1 cellular context compared by ENCODE assay signal in genomic region chr5:131796793-131797693, GRCh38.
TF ChIP-seq lines count a peak whose summit lies in the region.

Gene FNIP1, minus strand, starts transcription at chr5:131797017. Its CDS starts 96 bp downstream, at chr5:131796921.

TF ChIP-seq in HepG2, 621 proteins besides CTCF, POLR2A, EP300 and RAD21 (continued from another document and continues in another):
- TF ChIP-seq LRRFIP1 (CRISPR knock-in tag; conservative IDR thresholded peaks at IDR 0.05) (no peak), MLX (CRISPR knock-in tag; IDR thresholded peaks at IDR 0.05) (peak; percentile 65), SATB2 (CRISPR knock-in tag; IDR thresholded peaks at IDR 0.05) (no peak), RXRB (CRISPR knock-in tag; IDR thresholded peaks at IDR 0.05; ENCODE audit: borderline replicate concordance) (peak; percentile 76), SMARCE1 (IDR thresholded peaks at IDR 0.05; ENCODE audit: borderline replicate concordance) (no peak), ATF1 (CRISPR knock-in tag; IDR thresholded peaks at IDR 0.05) (no peak), ZNF275 (CRISPR knock-in tag; IDR thresholded peaks at IDR 0.05; ENCODE audit: borderline replicate concordance) (no peak; the same call in 1 of the 2 replicates), ZNF207 (IDR thresholded peaks at IDR 0.05; ENCODE audit: borderline replicate concordance) (no peak), ZFP41 (CRISPR knock-in tag; IDR thresholded peaks at IDR 0.05; ENCODE audit: borderline replicate concordance) (peak; percentile 9; the same call in 1 of the 2 replicates), SALL2 (CRISPR knock-in tag; IDR thresholded peaks at IDR 0.05) (peak; percentile 96), THAP9 (CRISPR knock-in tag; IDR thresholded peaks at IDR 0.05; ENCODE audit: borderline replicate concordance) (peak; percentile 70; the same call in 1 of the 2 replicates), ELF3 (CRISPR knock-in tag; IDR thresholded peaks at IDR 0.05) (peak; percentile 63; the same call in 1 of the 2 replicates), SP4 (CRISPR knock-in tag; IDR thresholded peaks at IDR 0.05) (peak; percentile 90), KLF16 (CRISPR knock-in tag; IDR thresholded peaks at IDR 0.05) (peak in 1 of 2 experiments; percentile 89; a peak in 1 of 4 replicates), BHLHE40 (IDR thresholded peaks at IDR 0.05; ENCODE audit: low read length) (peak; percentile 96), FUBP1 (CRISPR knock-in tag; IDR thresholded peaks at IDR 0.05; ENCODE audit: borderline replicate concordance) (no peak), NFATC3 (CRISPR knock-in tag; IDR thresholded peaks at IDR 0.05) (no peak), ZNF777 (CRISPR knock-in tag; IDR thresholded peaks at IDR 0.05) (peak; percentile 75), HNF1B (CRISPR knock-in tag; IDR thresholded peaks at IDR 0.05) (peak; percentile 88), ZNF567 (CRISPR knock-in tag; IDR thresholded peaks at IDR 0.05; ENCODE audit: borderline replicate concordance) (no peak), NR1H2 (CRISPR knock-in tag; IDR thresholded peaks at IDR 0.05; ENCODE audit: borderline replicate concordance, low read depth) (no peak), ZNF329 (CRISPR knock-in tag; IDR thresholded peaks at IDR 0.05; ENCODE audit: low read depth) (peak; percentile 76; the same call in 1 of the 2 replicates), ZNF772 (CRISPR knock-in tag; IDR thresholded peaks at IDR 0.05) (0 out of 2 replicates have a peak, but pooled peaks have one; percentile 71), GATAD1 (CRISPR knock-in tag; IDR thresholded peaks at IDR 0.05) (peak; percentile 84), MAFK (conservative IDR thresholded peaks at IDR 0.05 in 1 of 2, IDR thresholded peaks at IDR 0.05 in 1 of 2; ENCODE audit: low read length in 2 of 2) (no peak), ZBTB33 (CRISPR knock-in tag; IDR thresholded peaks at IDR 0.05) (no peak), IRF1 (CRISPR knock-in tag; IDR thresholded peaks at IDR 0.05; ENCODE audit: low read depth) (no peak), ZNF350 (CRISPR knock-in tag; IDR thresholded peaks at IDR 0.05; ENCODE audit: borderline replicate concordance, low read depth) (peak; percentile 92; the same call in 1 of the 2 replicates), ZNF546 (CRISPR knock-in tag; conservative IDR thresholded peaks at IDR 0.05) (peak; percentile 87), ZFY (CRISPR knock-in tag; IDR thresholded peaks at IDR 0.05) (peak; percentile 94), ZNF501 (CRISPR knock-in tag; IDR thresholded peaks at IDR 0.05) (peak; percentile 85), PAWR (CRISPR knock-in tag; IDR thresholded peaks at IDR 0.05; ENCODE audit: borderline replicate concordance) (peak; percentile 93), MEF2D (CRISPR knock-in tag; IDR thresholded peaks at IDR 0.05) (peak; percentile 80), HNF4G (IDR thresholded peaks at IDR 0.05; ENCODE audit: borderline replicate concordance, low read depth, low read length) (no peak), HNF4G (CRISPR knock-in tag; IDR thresholded peaks at IDR 0.05; ENCODE audit: borderline replicate concordance, low read depth) (peak; percentile 92), ZNF296 (CRISPR knock-in tag; conservative IDR thresholded peaks at IDR 0.05) (0 out of 2 replicates have a peak, but pooled peaks have one; percentile 33), SP5 (CRISPR knock-in tag; IDR thresholded peaks at IDR 0.05; ENCODE audit: borderline replicate concordance, low read depth) (peak; percentile 82; the same call in 1 of the 2 replicates), POLR2AphosphoS2 (IDR thresholded peaks at IDR 0.05; ENCODE audit: low read depth, low read length) (no peak), E2F5 (CRISPR knock-in tag; conservative IDR thresholded peaks at IDR 0.05) (peak; percentile 55), PAF1 (CRISPR knock-in tag; IDR thresholded peaks at IDR 0.05) (no peak), HINFP (CRISPR knock-in tag; IDR thresholded peaks at IDR 0.05; ENCODE audit: low read depth) (no peak; the same call in 1 of the 2 replicates), U2AF1 (optimal IDR thresholded peaks at IDR 0.05; ENCODE audit: low read depth, low read length) (no peak), ZNF326 (CRISPR knock-in tag; IDR thresholded peaks at IDR 0.05; ENCODE audit: borderline replicate concordance) (no peak), ATF2 (CRISPR knock-in tag; IDR thresholded peaks at IDR 0.05) (peak; percentile 46; the same call in 1 of the 2 replicates), ZNF558 (CRISPR knock-in tag; IDR thresholded peaks at IDR 0.05; ENCODE audit: borderline replicate concordance) (peak; percentile 92; the same call in 1 of the 2 replicates)
